In genomic region chr16:11557811-11558210, GRCh38 we compare ENCODE assay signal across 10 cellular contexts. TPM values are rescaled to one million over a fixed set of nuclear protein-coding genes. Genes with fewer than 3 reads are reported as not detected.
DNase-seq lines count a peak whose midpoint lies in the region; ATAC-seq and TF ChIP-seq lines count a peak whose summit lies in the region.
"Had no signal": no experiment of that assay in that cellular context is flagged by ENCODE, and none has a peak within 500 bp of the region (broad histone marks: within the 10 kb centered on the region; RNA-seq: fewer than 3 reads in every experiment).

No MANE protein-coding gene starts in this region.

- no peaks in the 10 kb centered on the region for H3K27me3 Mint-ChIP-seq in activated naive CD4-positive, alpha-beta T cell treated with anti-CD3 and anti-CD28 coated beads for 36 hours (ENCODE audit: low read depth)
- H3K27me3 Mint-ChIP-seq in natural killer cell (ENCODE audit: low read depth in 2 of 2) (no peaks in the 10 kb centered on the region), type B pancreatic cell (no peaks in the 10 kb centered on the region)

- TF ChIP-seq CTCF in natural killer cell (IDR thresholded peaks at IDR 0.05): no peak
- no peak for TF ChIP-seq CTCF in type B pancreatic cell (conservative IDR thresholded peaks at IDR 0.05)

- no peak overlapping the region for H3K4me3 Mint-ChIP-seq in activated naive CD4-positive, alpha-beta T cell treated with anti-CD3 and anti-CD28 coated beads for 36 hours
- peak overlapping the region; percentile 89 for H3K4me3 Mint-ChIP-seq in natural killer cell
- no peak overlapping the region for H3K4me3 Mint-ChIP-seq in type B pancreatic cell

- no peak for DNase-seq in activated naive CD4-positive, alpha-beta T cell treated with anti-CD3 and anti-CD28 coated beads for 36 hours
- DNase-seq in activated naive CD4-positive, alpha-beta T cell treated with anti-CD3 and anti-CD28 coated beads, Interleukin-2, amount 50 U/mL, for 16 hours: no peak
- DNase-seq in epidermal melanocyte (ENCODE audit: insufficient read length, low spot score) (peak; percentile 56), natural killer cell (no peak), type B pancreatic cell (ENCODE audit: extremely low spot score, unreplicated experiment) (no peak), Kasumi-1 (lab: John Stamatoyannopoulos, UW) (no peak)
- DNase-seq: NCI-H146, SHP77 treated with DMSO at 0.1 percent for 48 hours had no signal

- CTCF ChIA-PET in activated naive CD4-positive, alpha-beta T cell treated with anti-CD3 and anti-CD28 coated beads for 36 hours (lab: Charles Lee): no interaction called here

- peaks cover 63% of the 10 kb centered on the region for H3K4me1 Mint-ChIP-seq in activated naive CD4-positive, alpha-beta T cell treated with anti-CD3 and anti-CD28 coated beads for 36 hours (ENCODE audit: low read depth)
- H3K4me1 Mint-ChIP-seq in natural killer cell (peaks cover 71 to 72% of the 10 kb centered on the region in 2 donors), type B pancreatic cell (ENCODE audit: unreplicated experiment) (peaks cover 18% of the 10 kb centered on the region)

- ATAC-seq in natural killer cell (no peak), GM18858 (IDR thresholded peaks at IDR 0.05; ENCODE audit: unreplicated experiment) (no peak), HG03280 (IDR thresholded peaks at IDR 0.05; ENCODE audit: unreplicated experiment) (no peak)

- H3K36me3 Mint-ChIP-seq in activated naive CD4-positive, alpha-beta T cell treated with anti-CD3 and anti-CD28 coated beads for 36 hours (ENCODE audit: low read depth): peaks cover 38% of the 10 kb centered on the region
- H3K36me3 Mint-ChIP-seq in natural killer cell (peaks cover 30% of the 10 kb centered on the region), type B pancreatic cell (peaks cover 20% of the 10 kb centered on the region)

- intact Hi-C loops in activated naive CD4-positive, alpha-beta T cell treated with anti-CD3 and anti-CD28 coated beads for 36 hours (cut with micrococcal nuclease): no loop called here
- intact Hi-C loops in natural killer cell (cut with micrococcal nuclease): no loop called here

- H3K9me3 Mint-ChIP-seq in activated naive CD4-positive, alpha-beta T cell treated with anti-CD3 and anti-CD28 coated beads for 36 hours: peaks cover 10% of the 10 kb centered on the region
- H3K9me3 Mint-ChIP-seq in natural killer cell: no peaks in the 10 kb centered on the region
- no peaks in the 10 kb centered on the region for H3K9me3 Mint-ChIP-seq in type B pancreatic cell

- H3K27ac Mint-ChIP-seq in activated naive CD4-positive, alpha-beta T cell treated with anti-CD3 and anti-CD28 coated beads for 36 hours: peak overlapping the region; percentile 81
- H3K27ac Mint-ChIP-seq in natural killer cell (peak overlapping the region; percentile 97 to 98), type B pancreatic cell (peak overlapping the region; percentile 83)

RNA-seq across cellular contexts. Expression of gene LITAF, which starts 28.9 kb away (rescaled TPM):
- 100 to 1,000 TPM; 171 to 174 TPM for total RNA-seq in activated naive CD4-positive, alpha-beta T cell treated with anti-CD3 and anti-CD28 coated beads for 36 hours
- total RNA-seq in natural killer cell (100 to 1,000 TPM; 584 to 772 (median 726) TPM), type B pancreatic cell (ENCODE audit: low replicate concordance) (49.8 and 66.6 TPM in 2 replicates)
